10 cellular contexts compared by ENCODE assay signal in the genomic region with DNA sequence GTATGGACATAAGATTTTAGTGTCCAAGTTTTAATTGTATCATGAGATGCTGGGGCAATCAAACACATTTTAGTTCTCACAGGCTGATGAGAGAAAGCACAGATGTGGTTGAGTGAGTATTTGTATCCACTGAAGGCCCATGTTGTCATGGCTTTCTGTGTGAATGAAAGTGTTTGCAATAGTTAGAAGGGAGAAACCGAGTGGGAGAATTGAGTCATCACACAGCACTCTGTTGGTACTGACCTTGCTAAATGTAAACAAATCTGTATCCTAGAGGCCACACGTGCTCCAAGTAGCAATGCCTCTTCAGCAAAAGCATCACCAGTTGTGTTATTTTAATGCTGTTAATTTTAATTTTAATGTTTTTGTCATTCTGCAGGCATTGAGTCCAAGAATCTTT.
DNase-seq lines count a peak whose midpoint lies in the region; ATAC-seq and TF ChIP-seq lines count a peak whose summit lies in the region.
"Had no signal": no experiment of that assay in that cellular context is flagged by ENCODE, and none has a peak within 500 bp of the region (broad histone marks: within the 10 kb centered on the region; RNA-seq: fewer than 3 reads in every experiment).

No MANE protein-coding gene starts in this region.

- H3K9me3 ChIP-seq in mucosa of descending colon, result no peaks in the 10 kb centered on the region

- intact Hi-C loops in mucosa of descending colon (cut with DNase I, micrococcal nuclease), result no loop called here

- H3K9me3 Mint-ChIP-seq in type B pancreatic cell, result no peaks in the 10 kb centered on the region
- H3K9me3 Mint-ChIP-seq: activated B cell treated with CpG ODN at 0.5 μM for 24 hours, neural crest cell had no signal

- ATAC-seq in mucosa of descending colon, result peak; percentile 25

- no peak overlapping the region for H3K27ac ChIP-seq in caudate nucleus (ENCODE audit: low read depth, low read length)

- no peak overlapping the region for H3K4me3 ChIP-seq in mucosa of descending colon

- H3K4me1 ChIP-seq in mucosa of descending colon (ENCODE audit: low read depth), result no peaks in the 10 kb centered on the region

- H3K36me3 ChIP-seq in mucosa of descending colon (ENCODE audit: low read depth), result no peaks in the 10 kb centered on the region

- DNase-seq in DMS53 (lab: John Stamatoyannopoulos, UW) (peak; percentile 52), DMS53 treated with DMSO at 0.1 percent for 48 hours (lab: John Stamatoyannopoulos, UW; ENCODE audit: unreplicated experiment) (no peak), HCEC 1CT (peak; percentile 37), NCI-H748 (lab: John Stamatoyannopoulos, UW; ENCODE audit: unreplicated experiment) (peak; percentile 60), mucosa of descending colon (no peak), type B pancreatic cell (ENCODE audit: extremely low spot score, unreplicated experiment) (no peak), caudate nucleus (lab: John Stamatoyannopoulos, UW) (no peak), SHP77 treated with DMSO at 0.1 percent for 48 hours (lab: John Stamatoyannopoulos, UW) (no peak)
- DNase-seq: activated B cell treated with CpG ODN at 0.5 μM for 24 hours had no signal

- TF ChIP-seq CTCF in mucosa of descending colon (IDR thresholded peaks at IDR 0.05), result no peak
- no peak for TF ChIP-seq CTCF in type B pancreatic cell (conservative IDR thresholded peaks at IDR 0.05)

- no peaks in the 10 kb centered on the region for H3K36me3 Mint-ChIP-seq in type B pancreatic cell

- H3K27ac Mint-ChIP-seq in type B pancreatic cell, result no peak overlapping the region
- H3K27ac Mint-ChIP-seq: activated B cell treated with CpG ODN at 0.5 μM for 24 hours had no signal

- H3K4me3 Mint-ChIP-seq in type B pancreatic cell, result no peak overlapping the region
- H3K4me3 Mint-ChIP-seq: activated B cell treated with CpG ODN at 0.5 μM for 24 hours, neural crest cell had no signal

- no peaks in the 10 kb centered on the region for H3K4me1 Mint-ChIP-seq in type B pancreatic cell (ENCODE audit: unreplicated experiment)
- H3K4me1 Mint-ChIP-seq: activated B cell treated with CpG ODN at 0.5 μM for 24 hours had no signal

- H3K27me3 Mint-ChIP-seq in type B pancreatic cell, result no peaks in the 10 kb centered on the region
- H3K27me3 Mint-ChIP-seq: activated B cell treated with CpG ODN at 0.5 μM for 24 hours had no signal

Comparison
In these comparisons a context has a peak if more than half of its experiments do, and no peak if none do; other contexts are left out.
1. DNase-seq: peak in DMS53 (single experiment), HCEC 1CT (single experiment) and NCI-H748 (single experiment); none in DMS53 treated with DMSO at 0.1 percent for 48 hours (single experiment), mucosa of descending colon (0 of 3), type B pancreatic cell (single experiment), caudate nucleus (0 of 61) and SHP77 treated with DMSO at 0.1 percent for 48 hours (single experiment).